In the genomic region with DNA sequence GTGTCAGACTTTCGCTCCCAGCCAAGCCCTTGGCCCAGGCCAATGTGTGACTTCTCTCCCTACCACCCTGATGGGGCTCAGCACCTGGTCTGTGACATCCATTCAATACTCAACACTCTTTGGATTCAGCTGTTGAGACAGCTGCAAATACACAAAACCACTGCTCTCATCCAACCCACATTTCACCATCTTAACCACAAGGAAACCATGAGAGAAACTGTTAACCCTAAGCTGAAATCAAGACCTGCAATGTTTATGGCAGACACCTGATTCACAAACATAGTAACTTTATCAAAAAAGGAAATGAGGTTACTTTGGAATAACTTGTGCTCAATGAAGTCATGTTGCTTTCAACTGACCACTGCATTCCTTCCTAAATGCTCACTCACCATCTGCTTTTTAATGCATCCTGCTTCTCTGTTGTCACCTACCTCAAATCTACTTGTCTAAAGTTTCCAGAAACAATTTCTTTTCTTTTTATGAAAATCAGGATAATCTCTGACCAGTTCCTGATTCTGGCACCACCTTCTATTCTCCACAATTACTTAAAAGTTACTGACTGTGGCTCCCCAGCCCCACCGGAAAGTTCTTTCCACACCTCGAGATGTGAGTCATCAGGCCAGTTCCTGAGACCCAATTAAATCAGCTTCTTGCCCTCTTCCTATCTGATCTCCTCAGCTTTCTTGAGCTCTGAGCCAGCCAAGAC, we compare ENCODE assay signal across 9 cellular contexts.
DNase-seq lines count a peak whose midpoint lies in the region; TF ChIP-seq lines count a peak whose summit lies in the region.
"Had no signal": no experiment of that assay in that cellular context is flagged by ENCODE, and none has a peak within 500 bp of the region (broad histone marks: within the 10 kb centered on the region; RNA-seq: fewer than 3 reads in every experiment).

No MANE protein-coding gene starts in this region.

- peaks cover 15% of the 10 kb centered on the region for H3K4me1 ChIP-seq in osteoblast (ENCODE audit: insufficient read depth, low read length)

- no peak overlapping the region for H3K27ac ChIP-seq in osteoblast (ENCODE audit: low read depth, low read length)

- DNase-seq in SIG-M5 treated with dmso at 0.1 percent for 504 hours (lab: John Stamatoyannopoulos, UW; ENCODE audit: unreplicated experiment) (peak; percentile 64), SIG-M5 (lab: John Stamatoyannopoulos, UW) (no peak), HS-27A (ENCODE audit: low read depth) (peak; percentile 80), osteoblast (ENCODE audit: insufficient read length, low spot score, missing footprints) (peak; percentile 82), mesothelial cell of epicardium (ENCODE audit: low spot score in 2 of 2, unreplicated experiment in 2 of 2) (no peak), chondrocyte (ENCODE audit: low spot score) (no peak), NCI-H2107 (lab: John Stamatoyannopoulos, UW) (no peak)
- peak; percentile 14 for DNase-seq in activated T-helper 2 cell treated with anti-CD3 and anti-CD28 coated beads, Interferon-gamma antibody, Interleukin-2, Interleukin-4, amounts not matched to agents 10 μg/mL and 5 μg/mL and 100 μg/mL, durations not matched to agents 14 hours and 24 hours and 36 hours (ENCODE audit: low spot score)
- DNase-seq: NCI-H1694 treated with DMSO at 0.1 percent for 48 hours had no signal

- TF ChIP-seq CTCF in osteoblast (IDR thresholded peaks at IDR 0.05; ENCODE audit: extremely low read depth, low read depth, low read length) (no peak), mesothelial cell of epicardium (IDR thresholded peaks at IDR 0.05; ENCODE audit: unreplicated experiment) (no peak), chondrocyte (IDR thresholded peaks at IDR 0.05) (no peak)

- no peak overlapping the region for H2AFZ ChIP-seq in osteoblast (ENCODE audit: low read length)

- peaks cover 39% of the 10 kb centered on the region for H3K27me3 Mint-ChIP-seq in activated T-helper 2 cell treated with anti-CD3 and anti-CD28 coated beads, Interferon-gamma antibody, Interleukin-2, Interleukin-4, amounts not matched to agents 10 μg/mL and 5 μg/mL and 100 μg/mL, durations not matched to agents 14 hours and 24 hours and 36 hours (ENCODE audit: low read depth)
- H3K27me3 Mint-ChIP-seq in mesothelial cell of epicardium (ENCODE audit: low read depth) = peaks cover 35% of the 10 kb centered on the region
- H3K27me3 Mint-ChIP-seq in chondrocyte (ENCODE audit: low read depth) = peaks cover 26% of the 10 kb centered on the region

- no peaks in the 10 kb centered on the region for H3K36me3 ChIP-seq in osteoblast (ENCODE audit: insufficient read depth, low read length)

- no peaks in the 10 kb centered on the region for H3K9me3 Mint-ChIP-seq in activated T-helper 2 cell treated with anti-CD3 and anti-CD28 coated beads, Interferon-gamma antibody, Interleukin-2, Interleukin-4, amounts not matched to agents 10 μg/mL and 5 μg/mL and 100 μg/mL, durations not matched to agents 14 hours and 24 hours and 36 hours
- H3K9me3 Mint-ChIP-seq in mesothelial cell of epicardium = peaks cover 5% of the 10 kb centered on the region
- H3K9me3 Mint-ChIP-seq in chondrocyte (ENCODE audit: low read depth) = no peaks in the 10 kb centered on the region

- H3K4me3 ChIP-seq in osteoblast (ENCODE audit: insufficient read depth, low read length) = no peak overlapping the region

- H3K4me2 ChIP-seq in osteoblast (ENCODE audit: insufficient read depth, low read length) = peak overlapping the region; percentile 12

- H3K4me1 Mint-ChIP-seq in activated T-helper 2 cell treated with anti-CD3 and anti-CD28 coated beads, Interferon-gamma antibody, Interleukin-2, Interleukin-4, amounts not matched to agents 10 μg/mL and 5 μg/mL and 100 μg/mL, durations not matched to agents 14 hours and 24 hours and 36 hours (ENCODE audit: low read depth) = peaks cover 13% of the 10 kb centered on the region
- H3K4me1 Mint-ChIP-seq in mesothelial cell of epicardium = peaks cover 24% of the 10 kb centered on the region
- H3K4me1 Mint-ChIP-seq in chondrocyte (ENCODE audit: low read depth) = peaks cover 10% of the 10 kb centered on the region

- H3K36me3 Mint-ChIP-seq in activated T-helper 2 cell treated with anti-CD3 and anti-CD28 coated beads, Interferon-gamma antibody, Interleukin-2, Interleukin-4, amounts not matched to agents 10 μg/mL and 5 μg/mL and 100 μg/mL, durations not matched to agents 14 hours and 24 hours and 36 hours (ENCODE audit: low read depth) = no peaks in the 10 kb centered on the region
- H3K36me3 Mint-ChIP-seq in mesothelial cell of epicardium (peaks cover 4% of the 10 kb centered on the region), chondrocyte (ENCODE audit: low read depth) (no peaks in the 10 kb centered on the region)

- H4K20me1 ChIP-seq in osteoblast (ENCODE audit: insufficient read depth, low read length) = no peaks in the 10 kb centered on the region

- H3K79me2 ChIP-seq in osteoblast (ENCODE audit: insufficient read depth, low read length) = no peaks in the 10 kb centered on the region

- H3K27me3 ChIP-seq in osteoblast (ENCODE audit: insufficient read depth, low read length) = peaks cover 35% of the 10 kb centered on the region

- H3K9me3 ChIP-seq in osteoblast (ENCODE audit: low read depth, low read length) = no peaks in the 10 kb centered on the region

- H3K27ac Mint-ChIP-seq in activated T-helper 2 cell treated with anti-CD3 and anti-CD28 coated beads, Interferon-gamma antibody, Interleukin-2, Interleukin-4, amounts not matched to agents 10 μg/mL and 5 μg/mL and 100 μg/mL, durations not matched to agents 14 hours and 24 hours and 36 hours = no peak overlapping the region
- no peak overlapping the region for H3K27ac Mint-ChIP-seq in mesothelial cell of epicardium
- H3K27ac Mint-ChIP-seq in chondrocyte (ENCODE audit: unreplicated experiment) = no peak overlapping the region

- intact Hi-C loops in activated T-helper 2 cell treated with anti-CD3 and anti-CD28 coated beads, Interferon-gamma antibody, Interleukin-2, Interleukin-4, amounts not matched to agents 10 μg/mL and 5 μg/mL and 100 μg/mL, durations not matched to agents 14 hours and 24 hours and 36 hours (cut with micrococcal nuclease) = no loop called here

- no peak overlapping the region for H3K4me3 Mint-ChIP-seq in activated T-helper 2 cell treated with anti-CD3 and anti-CD28 coated beads, Interferon-gamma antibody, Interleukin-2, Interleukin-4, amounts not matched to agents 10 μg/mL and 5 μg/mL and 100 μg/mL, durations not matched to agents 14 hours and 24 hours and 36 hours (ENCODE audit: low read depth)
- H3K4me3 Mint-ChIP-seq in mesothelial cell of epicardium (no peak overlapping the region), chondrocyte (ENCODE audit: unreplicated experiment) (no peak overlapping the region)

Comparison
In these comparisons a context has a peak if more than half of its experiments do, and no peak if none do; other contexts are left out.
1. DNase-seq: peak in SIG-M5 treated with dmso at 0.1 percent for 504 hours (single experiment), HS-27A (single experiment), activated T-helper 2 cell treated with anti-CD3 and anti-CD28 coated beads, Interferon-gamma antibody, Interleukin-2, Interleukin-4, amounts not matched to agents 10 μg/mL and 5 μg/mL and 100 μg/mL, durations not matched to agents 14 hours and 24 hours and 36 hours (single experiment) and osteoblast (single experiment); none in SIG-M5 (single experiment), mesothelial cell of epicardium (0 of 2), chondrocyte (single experiment) and NCI-H2107 (single experiment).